8 cellular contexts compared by ENCODE assay signal in genomic region chrX:135421932-135422809, GRCh38. TPM values are rescaled to one million over a fixed set of nuclear protein-coding genes. Genes with fewer than 3 reads are reported as not detected.
DNase-seq lines count a peak whose midpoint lies in the region; ATAC-seq and TF ChIP-seq lines count a peak whose summit lies in the region.

TSS of gene SMIM10L2A (plus strand) at chrX:135421944. CDS start at chrX:135422132, 188 bp downstream.

- no peaks in the 10 kb centered on the region for H3K27me3 ChIP-seq in BJ (ENCODE audit: control insufficient read depth, insufficient read depth, low read length)

- POLR2A ChIA-PET in BJ (lab: Charles Lee): no interaction called here

- DNase-seq in BJ (ENCODE audit: low read depth): no peak
- no peak for DNase-seq in astrocyte of the cerebellum (ENCODE audit: low read depth)
- DNase-seq in mucosa of descending colon: peak in 1 of 3 donors; percentile 45
- no peak for DNase-seq in caudate nucleus (lab: John Stamatoyannopoulos, UW)
- no peak for DNase-seq in cerebellar nuclear complex (lab: John Stamatoyannopoulos, UW)
- DNase-seq in NCI-H524 (lab: John Stamatoyannopoulos, UW): no peak

- H3K36me3 ChIP-seq in BJ (ENCODE audit: control insufficient read depth, insufficient read depth, low read length): no peaks in the 10 kb centered on the region
- H3K36me3 ChIP-seq in mucosa of descending colon (ENCODE audit: low read depth): no peaks in the 10 kb centered on the region

- H3K4me3 ChIP-seq in BJ (ENCODE audit: low read depth, low read length): peak within 1 kb of the TSS; percentile 31
- peak within 1 kb of the TSS; percentile 26 for H3K4me3 ChIP-seq in astrocyte of the cerebellum (ENCODE audit: low read depth, low read length)
- no peak within 1 kb of the TSS for H3K4me3 ChIP-seq in mucosa of descending colon

- peaks cover 3% of the 10 kb centered on the region for H3K4me1 ChIP-seq in mucosa of descending colon (ENCODE audit: low read depth)

- in situ Hi-C loops in astrocyte of the cerebellum (cut with HindIII; ENCODE audit: low sequenced_read_pairs): no loop called here

- CTCF ChIA-PET in BJ (lab: Yijun Ruan, JAX): no interaction called here

- H3K27ac ChIP-seq in caudate nucleus (ENCODE audit: low read depth, low read length): no peak within 1 kb of the TSS

- ATAC-seq in GM19455 (IDR thresholded peaks at IDR 0.05; ENCODE audit: unreplicated experiment) (peak; percentile 60), HG03457 (IDR thresholded peaks at IDR 0.05; ENCODE audit: unreplicated experiment) (peak; percentile 30), mucosa of descending colon (peak; percentile 51)

- no peaks in the 10 kb centered on the region for H3K9me3 ChIP-seq in mucosa of descending colon

- intact Hi-C loops in mucosa of descending colon (cut with DNase I, micrococcal nuclease): no loop called here

- TF ChIP-seq CTCF in BJ (IDR thresholded peaks at IDR 0.05; ENCODE audit: insufficient read depth, low read depth, low read length) (no peak), astrocyte of the cerebellum (IDR thresholded peaks at IDR 0.05; ENCODE audit: low read depth, low read length, missing control alignments) (no peak), mucosa of descending colon (IDR thresholded peaks at IDR 0.05) (no peak)

RNA-seq across cellular contexts. Expression of gene SMIM10L2A, which starts in this region (rescaled TPM):
- polyA plus RNA-seq in BJ (2011; rRNA removed): 0.05 and 0.09 TPM in 2 replicates
- 0.10 and 0.14 TPM in 2 replicates for polyA minus RNA-seq in BJ (2011; rRNA and poly(A)+ RNA removed)
- 1 to 10 TPM in 1 of 3 donors, under 1 TPM in 2; 0.39 to 1.1 (median 0.58) TPM for total RNA-seq in mucosa of descending colon
